In the genomic region with DNA sequence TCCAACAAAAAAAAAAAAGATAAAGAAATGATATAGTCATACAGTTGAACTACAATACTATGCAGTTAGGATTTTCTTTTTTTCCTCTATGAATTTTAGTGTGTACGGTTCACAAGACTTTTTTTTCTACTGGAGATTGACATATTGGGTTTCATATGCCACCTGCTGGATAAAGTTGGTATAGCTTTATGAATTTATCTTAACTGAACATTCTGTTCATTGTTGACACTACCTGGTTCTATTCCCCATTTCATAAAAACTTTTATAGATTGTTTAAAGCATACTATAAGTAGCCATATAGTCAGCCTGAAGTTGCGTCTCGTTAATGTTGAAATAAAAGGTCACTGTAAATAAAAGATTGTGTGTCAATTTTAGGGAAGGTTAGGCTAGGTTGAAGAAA, we compare ENCODE assay signal across 5 cellular contexts. TPM values are rescaled to one million over a fixed set of nuclear protein-coding genes. Genes with fewer than 3 reads are reported as not detected.
"Had no signal": no experiment of that assay in that cellular context is flagged by ENCODE, and none has a peak within 500 bp of the region (broad histone marks: within the 10 kb centered on the region; RNA-seq: fewer than 3 reads in every experiment).

No MANE protein-coding gene starts in this region.

RNA-seq across cellular contexts. Expression of a gene that starts 58.4 kb away (rescaled TPM):
- total RNA-seq: activated naive CD4-positive, alpha-beta T cell treated with anti-CD3 and anti-CD28 coated beads for 36 hours; activated T-helper 2 cell treated with anti-CD3 and anti-CD28 coated beads, Interferon-gamma antibody, Interleukin-2, Interleukin-4, amounts not matched to agents 10 μg/mL and 5 μg/mL and 100 μg/mL, durations not matched to agents 14 hours and 24 hours and 36 hours; dermis microvascular lymphatic vessel endothelial cell; mononuclear cell; sciatic nerve had no signal
